In genomic region chr2:69893684-69894481, GRCh38 we compare ENCODE assay signal across 1 cellular context.
TF ChIP-seq lines count a peak whose summit lies in the region.

TSS of gene SNRNP27 (plus strand) at chr2:69893956. CDS start at chr2:69893985, 29 bp downstream.

TF ChIP-seq in K562, 482 proteins besides CTCF, POLR2A, EP300 and RAD21 (continued from another document and continues in another):
- TF ChIP-seq SP1 (CRISPR knock-in tag; IDR thresholded peaks at IDR 0.05): peak; percentile 73
- no peak for TF ChIP-seq CHCHD3 (CRISPR knock-in tag; IDR thresholded peaks at IDR 0.05)
- no peak for TF ChIP-seq PTRF (tag; IDR thresholded peaks at IDR 0.05)
- no peak for TF ChIP-seq ZBTB1 (CRISPR knock-in tag; IDR thresholded peaks at IDR 0.05; ENCODE audit: borderline replicate concordance, low read depth)
- peak; percentile 98 for TF ChIP-seq MTA3 (IDR thresholded peaks at IDR 0.05; ENCODE audit: borderline replicate concordance)
- TF ChIP-seq COPS2 (conservative IDR thresholded peaks at IDR 0.05): no peak
- TF ChIP-seq, protein P1, sequence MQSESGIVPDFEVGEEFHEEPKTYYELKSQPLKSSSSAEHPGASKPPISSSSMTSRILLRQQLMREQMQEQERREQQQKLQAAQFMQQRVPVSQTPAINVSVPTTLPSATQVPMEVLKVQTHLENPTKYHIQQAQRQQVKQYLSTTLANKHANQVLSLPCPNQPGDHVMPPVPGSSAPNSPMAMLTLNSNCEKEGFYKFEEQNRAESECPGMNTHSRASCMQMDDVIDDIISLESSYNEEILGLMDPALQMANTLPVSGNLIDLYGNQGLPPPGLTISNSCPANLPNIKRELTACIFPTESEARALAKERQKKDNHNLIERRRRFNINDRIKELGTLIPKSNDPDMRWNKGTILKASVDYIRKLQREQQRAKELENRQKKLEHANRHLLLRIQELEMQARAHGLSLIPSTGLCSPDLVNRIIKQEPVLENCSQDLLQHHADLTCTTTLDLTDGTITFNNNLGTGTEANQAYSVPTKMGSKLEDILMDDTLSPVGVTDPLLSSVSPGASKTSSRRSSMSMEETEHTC (IDR thresholded peaks at IDR 0.05): no peak
- no peak for TF ChIP-seq CBX2 (IDR thresholded peaks at IDR 0.05; ENCODE audit: insufficient read depth, low read length, poor library complexity, severe bottlenecking)
- TF ChIP-seq, protein P2, sequence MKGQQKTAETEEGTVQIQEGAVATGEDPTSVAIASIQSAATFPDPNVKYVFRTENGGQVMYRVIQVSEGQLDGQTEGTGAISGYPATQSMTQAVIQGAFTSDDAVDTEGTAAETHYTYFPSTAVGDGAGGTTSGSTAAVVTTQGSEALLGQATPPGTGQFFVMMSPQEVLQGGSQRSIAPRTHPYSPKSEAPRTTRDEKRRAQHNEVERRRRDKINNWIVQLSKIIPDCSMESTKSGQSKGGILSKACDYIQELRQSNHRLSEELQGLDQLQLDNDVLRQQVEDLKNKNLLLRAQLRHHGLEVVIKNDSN (CRISPR knock-in tag; IDR thresholded peaks at IDR 0.05): no peak
- TF ChIP-seq ZNF431 (CRISPR knock-in tag; IDR thresholded peaks at IDR 0.05): no peak
- TF ChIP-seq, protein P3, sequence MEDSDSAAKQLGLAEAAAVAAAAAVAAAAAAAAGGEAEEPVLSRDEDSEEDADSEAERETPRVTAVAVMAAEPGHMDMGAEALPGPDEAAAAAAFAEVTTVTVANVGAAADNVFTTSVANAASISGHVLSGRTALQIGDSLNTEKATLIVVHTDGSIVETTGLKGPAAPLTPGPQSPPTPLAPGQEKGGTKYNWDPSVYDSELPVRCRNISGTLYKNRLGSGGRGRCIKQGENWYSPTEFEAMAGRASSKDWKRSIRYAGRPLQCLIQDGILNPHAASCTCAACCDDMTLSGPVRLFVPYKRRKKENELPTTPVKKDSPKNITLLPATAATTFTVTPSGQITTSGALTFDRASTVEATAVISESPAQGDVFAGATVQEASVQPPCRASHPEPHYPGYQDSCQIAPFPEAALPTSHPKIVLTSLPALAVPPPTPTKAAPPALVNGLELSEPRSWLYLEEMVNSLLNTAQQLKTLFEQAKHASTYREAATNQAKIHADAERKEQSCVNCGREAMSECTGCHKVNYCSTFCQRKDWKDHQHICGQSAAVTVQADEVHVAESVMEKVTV (CRISPR knock-in tag; IDR thresholded peaks at IDR 0.05): no peak
- 0 out of 2 replicates have a peak, but pooled peaks have one; percentile 27 for TF ChIP-seq KAT7 (CRISPR knock-in tag; IDR thresholded peaks at IDR 0.05; ENCODE audit: borderline replicate concordance)
- peak; percentile 57 for TF ChIP-seq L3MBTL2 (IDR thresholded peaks at IDR 0.05)
- no peak for TF ChIP-seq EZH2 (IDR thresholded peaks at IDR 0.05; ENCODE audit: borderline replicate concordance, low read depth, low read length)
- no peak for TF ChIP-seq STAT5B (CRISPR knock-in tag; IDR thresholded peaks at IDR 0.05)
- TF ChIP-seq RHOXF2B (CRISPR knock-in tag; conservative IDR thresholded peaks at IDR 0.05): no peak
- TF ChIP-seq TBP (optimal IDR thresholded peaks at IDR 0.05; ENCODE audit: low read depth, low read length): peak; percentile 99
- TF ChIP-seq U2AF2 (optimal IDR thresholded peaks at IDR 0.05; ENCODE audit: low read depth, low read length): no peak
- TF ChIP-seq, protein P4, sequence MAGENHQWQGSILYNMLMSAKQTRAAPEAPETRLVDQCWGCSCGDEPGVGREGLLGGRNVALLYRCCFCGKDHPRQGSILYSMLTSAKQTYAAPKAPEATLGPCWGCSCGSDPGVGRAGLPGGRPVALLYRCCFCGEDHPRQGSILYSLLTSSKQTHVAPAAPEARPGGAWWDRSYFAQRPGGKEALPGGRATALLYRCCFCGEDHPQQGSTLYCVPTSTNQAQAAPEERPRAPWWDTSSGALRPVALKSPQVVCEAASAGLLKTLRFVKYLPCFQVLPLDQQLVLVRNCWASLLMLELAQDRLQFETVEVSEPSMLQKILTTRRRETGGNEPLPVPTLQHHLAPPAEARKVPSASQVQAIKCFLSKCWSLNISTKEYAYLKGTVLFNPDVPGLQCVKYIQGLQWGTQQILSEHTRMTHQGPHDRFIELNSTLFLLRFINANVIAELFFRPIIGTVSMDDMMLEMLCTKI (IDR thresholded peaks at IDR 0.05; ENCODE audit: partially characterized antibody): no peak
- TF ChIP-seq ADNP (tag; IDR thresholded peaks at IDR 0.05): no peak
- TF ChIP-seq ZC3H4 (CRISPR knock-in tag; IDR thresholded peaks at IDR 0.05; ENCODE audit: borderline replicate concordance): no peak
- TF ChIP-seq KAT2B (IDR thresholded peaks at IDR 0.05; ENCODE audit: low read depth, low read length): no peak
- TF ChIP-seq, protein P5, sequence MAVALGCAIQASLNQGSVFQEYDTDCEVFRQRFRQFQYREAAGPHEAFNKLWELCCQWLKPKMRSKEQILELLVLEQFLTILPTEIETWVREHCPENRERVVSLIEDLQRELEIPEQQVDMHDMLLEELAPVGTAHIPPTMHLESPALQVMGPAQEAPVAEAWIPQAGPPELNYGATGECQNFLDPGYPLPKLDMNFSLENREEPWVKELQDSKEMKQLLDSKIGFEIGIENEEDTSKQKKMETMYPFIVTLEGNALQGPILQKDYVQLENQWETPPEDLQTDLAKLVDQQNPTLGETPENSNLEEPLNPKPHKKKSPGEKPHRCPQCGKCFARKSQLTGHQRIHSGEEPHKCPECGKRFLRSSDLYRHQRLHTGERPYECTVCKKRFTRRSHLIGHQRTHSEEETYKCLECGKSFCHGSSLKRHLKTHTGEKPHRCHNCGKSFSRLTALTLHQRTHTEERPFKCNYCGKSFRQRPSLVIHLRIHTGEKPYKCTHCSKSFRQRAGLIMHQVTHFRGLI (CRISPR knock-in tag; IDR thresholded peaks at IDR 0.05): no peak
- TF ChIP-seq HMGXB4 (CRISPR knock-in tag; IDR thresholded peaks at IDR 0.05): 0 out of 2 replicates have a peak, but pooled peaks have one; percentile 39
- TF ChIP-seq EHMT2 (IDR thresholded peaks at IDR 0.05): peak; percentile 71; the same call in 1 of the 2 replicates
- no peak for TF ChIP-seq ZNF121 (CRISPR knock-in tag; conservative IDR thresholded peaks at IDR 0.05)
- 0 out of 2 replicates have a peak, but pooled peaks have one; percentile 10 for TF ChIP-seq THRB (CRISPR knock-in tag; conservative IDR thresholded peaks at IDR 0.05)
- TF ChIP-seq TGIF2 (CRISPR knock-in tag; IDR thresholded peaks at IDR 0.05): no peak
- TF ChIP-seq ZNF134 (CRISPR knock-in tag; conservative IDR thresholded peaks at IDR 0.05): no peak
- 0 out of 2 replicates have a peak, but pooled peaks have one; percentile 27 for TF ChIP-seq JUN (IDR thresholded peaks at IDR 0.05; ENCODE audit: borderline replicate concordance, low read depth, low read length)
- no peak for TF ChIP-seq JUN (CRISPR knock-in tag; IDR thresholded peaks at IDR 0.05; ENCODE audit: borderline replicate concordance)
- no peak for TF ChIP-seq ZNF23 (CRISPR knock-in tag; IDR thresholded peaks at IDR 0.05)
- no peak for TF ChIP-seq ERF (CRISPR knock-in tag; IDR thresholded peaks at IDR 0.05)
- no peak for TF ChIP-seq HDAC8 (tag; IDR thresholded peaks at IDR 0.05)
- no peak for TF ChIP-seq FOXK1 (CRISPR knock-in tag; IDR thresholded peaks at IDR 0.05; ENCODE audit: borderline replicate concordance)
- TF ChIP-seq WHSC1 (IDR thresholded peaks at IDR 0.05; ENCODE audit: low read length): no peak
- no peak for TF ChIP-seq ZNF707 (CRISPR knock-in tag; conservative IDR thresholded peaks at IDR 0.05)
- TF ChIP-seq IRF2 (CRISPR knock-in tag; IDR thresholded peaks at IDR 0.05): no peak
- TF ChIP-seq ZNF79 (CRISPR knock-in tag; IDR thresholded peaks at IDR 0.05; ENCODE audit: low read depth): no peak
- TF ChIP-seq BRF2 (IDR thresholded peaks at IDR 0.05; ENCODE audit: borderline replicate concordance, insufficient read depth, insufficient read length): no peak
- TF ChIP-seq PRPF4 (IDR thresholded peaks at IDR 0.05; ENCODE audit: insufficient read depth, low read depth, low read length, poor library complexity, severe bottlenecking): no peak
- peak; percentile 84 for TF ChIP-seq KDM5B (IDR thresholded peaks at IDR 0.05; ENCODE audit: insufficient replicate concordance, low read depth, low read length)
- no peak for TF ChIP-seq FOXM1 (IDR thresholded peaks at IDR 0.05; ENCODE audit: low read depth)
- TF ChIP-seq FOXM1 (CRISPR knock-in tag; IDR thresholded peaks at IDR 0.05; ENCODE audit: low read depth): no peak
- no peak for TF ChIP-seq CEBPB (tag; IDR thresholded peaks at IDR 0.05)
- TF ChIP-seq, protein P6, sequence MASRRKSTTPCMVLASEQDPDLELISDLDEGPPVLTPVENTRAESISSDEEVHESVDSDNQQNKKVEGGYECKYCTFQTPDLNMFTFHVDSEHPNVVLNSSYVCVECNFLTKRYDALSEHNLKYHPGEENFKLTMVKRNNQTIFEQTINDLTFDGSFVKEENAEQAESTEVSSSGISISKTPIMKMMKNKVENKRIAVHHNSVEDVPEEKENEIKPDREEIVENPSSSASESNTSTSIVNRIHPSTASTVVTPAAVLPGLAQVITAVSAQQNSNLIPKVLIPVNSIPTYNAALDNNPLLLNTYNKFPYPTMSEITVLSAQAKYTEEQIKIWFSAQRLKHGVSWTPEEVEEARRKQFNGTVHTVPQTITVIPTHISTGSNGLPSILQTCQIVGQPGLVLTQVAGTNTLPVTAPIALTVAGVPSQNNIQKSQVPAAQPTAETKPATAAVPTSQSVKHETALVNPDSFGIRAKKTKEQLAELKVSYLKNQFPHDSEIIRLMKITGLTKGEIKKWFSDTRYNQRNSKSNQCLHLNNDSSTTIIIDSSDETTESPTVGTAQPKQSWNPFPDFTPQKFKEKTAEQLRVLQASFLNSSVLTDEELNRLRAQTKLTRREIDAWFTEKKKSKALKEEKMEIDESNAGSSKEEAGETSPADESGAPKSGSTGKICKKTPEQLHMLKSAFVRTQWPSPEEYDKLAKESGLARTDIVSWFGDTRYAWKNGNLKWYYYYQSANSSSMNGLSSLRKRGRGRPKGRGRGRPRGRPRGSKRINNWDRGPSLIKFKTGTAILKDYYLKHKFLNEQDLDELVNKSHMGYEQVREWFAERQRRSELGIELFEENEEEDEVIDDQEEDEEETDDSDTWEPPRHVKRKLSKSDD (conservative IDR thresholded peaks at IDR 0.05; ENCODE audit: low read length): no peak
- no peak for TF ChIP-seq DDX20 (tag; IDR thresholded peaks at IDR 0.05; ENCODE audit: low read depth)
- no peak for TF ChIP-seq MXD1 (CRISPR knock-in tag; IDR thresholded peaks at IDR 0.05; ENCODE audit: borderline replicate concordance, poor library complexity, severe bottlenecking)
- TF ChIP-seq, protein P7, sequence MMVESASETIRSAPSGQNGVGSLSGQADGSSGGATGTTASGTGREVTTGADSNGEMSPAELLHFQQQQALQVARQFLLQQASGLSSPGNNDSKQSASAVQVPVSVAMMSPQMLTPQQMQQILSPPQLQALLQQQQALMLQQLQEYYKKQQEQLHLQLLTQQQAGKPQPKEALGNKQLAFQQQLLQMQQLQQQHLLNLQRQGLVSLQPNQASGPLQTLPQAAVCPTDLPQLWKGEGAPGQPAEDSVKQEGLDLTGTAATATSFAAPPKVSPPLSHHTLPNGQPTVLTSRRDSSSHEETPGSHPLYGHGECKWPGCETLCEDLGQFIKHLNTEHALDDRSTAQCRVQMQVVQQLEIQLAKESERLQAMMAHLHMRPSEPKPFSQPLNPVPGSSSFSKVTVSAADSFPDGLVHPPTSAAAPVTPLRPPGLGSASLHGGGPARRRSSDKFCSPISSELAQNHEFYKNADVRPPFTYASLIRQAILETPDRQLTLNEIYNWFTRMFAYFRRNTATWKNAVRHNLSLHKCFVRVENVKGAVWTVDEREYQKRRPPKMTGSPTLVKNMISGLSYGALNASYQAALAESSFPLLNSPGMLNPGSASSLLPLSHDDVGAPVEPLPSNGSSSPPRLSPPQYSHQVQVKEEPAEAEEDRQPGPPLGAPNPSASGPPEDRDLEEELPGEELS (CRISPR knock-in tag; IDR thresholded peaks at IDR 0.05; ENCODE audit: borderline replicate concordance): no peak
- TF ChIP-seq, protein P8, sequence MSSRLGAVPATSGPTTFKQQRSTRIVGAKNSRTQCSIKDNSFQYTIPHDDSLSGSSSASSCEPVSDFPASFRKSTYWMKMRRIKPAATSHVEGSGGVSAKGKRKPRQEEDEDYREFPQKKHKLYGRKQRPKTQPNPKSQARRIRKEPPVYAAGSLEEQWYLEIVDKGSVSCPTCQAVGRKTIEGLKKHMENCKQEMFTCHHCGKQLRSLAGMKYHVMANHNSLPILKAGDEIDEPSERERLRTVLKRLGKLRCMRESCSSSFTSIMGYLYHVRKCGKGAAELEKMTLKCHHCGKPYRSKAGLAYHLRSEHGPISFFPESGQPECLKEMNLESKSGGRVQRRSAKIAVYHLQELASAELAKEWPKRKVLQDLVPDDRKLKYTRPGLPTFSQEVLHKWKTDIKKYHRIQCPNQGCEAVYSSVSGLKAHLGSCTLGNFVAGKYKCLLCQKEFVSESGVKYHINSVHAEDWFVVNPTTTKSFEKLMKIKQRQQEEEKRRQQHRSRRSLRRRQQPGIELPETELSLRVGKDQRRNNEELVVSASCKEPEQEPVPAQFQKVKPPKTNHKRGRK (tag; IDR thresholded peaks at IDR 0.05): peak; percentile 85
- TF ChIP-seq ZNF197 (CRISPR knock-in tag; IDR thresholded peaks at IDR 0.05; ENCODE audit: low read depth): no peak
